In the genomic region with DNA sequence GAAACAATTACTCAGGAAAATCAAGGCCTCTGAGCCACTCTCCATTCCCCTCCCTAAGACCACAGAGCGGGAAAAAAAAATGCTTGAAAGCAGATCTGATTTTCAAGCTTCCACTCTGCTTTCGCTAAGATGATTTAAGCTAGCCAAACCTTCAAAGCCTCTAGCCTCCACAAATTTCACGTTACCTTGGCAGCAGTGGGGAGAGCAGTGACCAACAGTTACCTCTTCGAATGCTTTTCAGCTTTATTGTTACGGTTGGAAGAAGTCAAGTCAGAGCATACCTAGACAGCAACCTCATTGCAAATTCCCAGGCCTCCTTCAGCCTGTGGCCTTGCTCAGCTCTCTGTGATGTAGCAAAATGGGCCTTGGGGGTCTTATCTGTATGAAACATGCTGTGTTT, we compare ENCODE assay signal across 16 cellular contexts.
DNase-seq lines count a peak whose midpoint lies in the region; ATAC-seq and TF ChIP-seq lines count a peak whose summit lies in the region.
"Had no signal": no experiment of that assay in that cellular context is flagged by ENCODE, and none has a peak within 500 bp of the region (broad histone marks: within the 10 kb centered on the region; RNA-seq: fewer than 3 reads in every experiment).

No MANE protein-coding gene starts in this region.

- H3K27me3 ChIP-seq in adrenal gland (no peaks in the 10 kb centered on the region), esophagus squamous epithelium (no peaks in the 10 kb centered on the region), stomach smooth muscle (ENCODE audit: control insufficient read depth in 1 of 2, insufficient read depth in 2 of 2, low read length in 2 of 2) (no peaks in the 10 kb centered on the region)
- H3K27me3 ChIP-seq: BE2C had no signal

- DNase-seq in adrenal gland = peak in 3 of 7 donors; percentile 18 to 41 (median 35)
- no peak for DNase-seq in esophagus squamous epithelium (lab: John Stamatoyannopoulos, UW)
- DNase-seq in NCI-H510A (lab: John Stamatoyannopoulos, UW) = no peak
- DNase-seq in retina = no peak
- DNase-seq: CD8-positive, alpha-beta T cell; NCI-H1436 treated with DMSO at 0.1 percent for 48 hours; NCI-H2081 treated with DMSO at 0.1 percent for 48 hours; NCI-H345; NK-92 treated with Interleukin-12 subunit alpha and Interleukin-12 subunit beta, amount 100 ng/mL, for 24 hours; OCI-M1 had no signal

- TF ChIP-seq CTCF in adrenal gland (IDR thresholded peaks at IDR 0.05) (no peak), esophagus squamous epithelium (IDR thresholded peaks at IDR 0.05) (no peak), nephron (IDR thresholded peaks at IDR 0.05; ENCODE audit: unreplicated experiment in 3 of 3) (no peak)

- H3K27me3 Mint-ChIP-seq in nephron (ENCODE audit: low read depth) = no peaks in the 10 kb centered on the region

- H3K27ac Mint-ChIP-seq in nephron = peak overlapping the region; percentile 68 to 93 (median 93)
- H3K27ac Mint-ChIP-seq: CD8-positive, alpha-beta T cell had no signal

- H3K4me1 ChIP-seq in adrenal gland (replicated peaks in 1 of 2) = peaks cover 16 to 28% of the 10 kb centered on the region in 2 donors
- H3K4me1 ChIP-seq in esophagus squamous epithelium = peaks cover 0 to 14% (median 0%) of the 10 kb centered on the region in 3 donors
- peaks cover 12% of the 10 kb centered on the region for H3K4me1 ChIP-seq in stomach smooth muscle (ENCODE audit: control insufficient read depth, insufficient read depth, low read length)

- no peak overlapping the region for H3K9ac ChIP-seq in stomach smooth muscle (ENCODE audit: low read length in 2 of 2)

- no peaks in the 10 kb centered on the region for H3K9me3 Mint-ChIP-seq in nephron
- H3K9me3 Mint-ChIP-seq: CD8-positive, alpha-beta T cell had no signal

- H3K4me3 Mint-ChIP-seq in nephron = peak overlapping the region in 1 of 3 experiments; percentile 15
- H3K4me3 Mint-ChIP-seq: CD8-positive, alpha-beta T cell had no signal

- intact Hi-C loops in adrenal gland (cut with DNase I) = no loop called here
- intact Hi-C loops in esophagus squamous epithelium (cut with DNase I) = no loop called here

- H3K9me3 ChIP-seq in adrenal gland (replicated peaks in 1 of 3) (no peaks in the 10 kb centered on the region), esophagus squamous epithelium (no peaks in the 10 kb centered on the region), stomach smooth muscle (ENCODE audit: control insufficient read depth in 2 of 2, low read length in 2 of 2) (no peaks in the 10 kb centered on the region)
- H3K9me3 ChIP-seq: BE2C had no signal

- H3K4me1 Mint-ChIP-seq in nephron = peaks cover 24% of the 10 kb centered on the region

- H3K4me3 ChIP-seq in adrenal gland (no peak overlapping the region), esophagus squamous epithelium (no peak overlapping the region), stomach smooth muscle (ENCODE audit: low read length in 2 of 2) (no peak overlapping the region)
- H3K4me3 ChIP-seq: K562 had no signal

- TF ChIP-seq POLR2A in adrenal gland (IDR thresholded peaks at IDR 0.05) (no peak), esophagus squamous epithelium (IDR thresholded peaks at IDR 0.05) (no peak)

- 55 to 65% (median 60%) methylated on average over 5 of the region's 5 CpGs for WGBS in adrenal gland, 4 donors
- 85 to 98% methylated on average over 5 of the region's 5 CpGs for WGBS in esophagus squamous epithelium, 2 donors

- H3K36me3 ChIP-seq in adrenal gland (replicated peaks in 1 of 2) (no peaks in the 10 kb centered on the region), esophagus squamous epithelium (no peaks in the 10 kb centered on the region), stomach smooth muscle (ENCODE audit: control insufficient read depth in 2 of 2, insufficient read depth in 2 of 2, low read length in 2 of 2) (no peaks in the 10 kb centered on the region)

- H3K27ac ChIP-seq in adrenal gland (peak overlapping the region in 4 of 5 donors; percentile 29 to 81 (median 38)), esophagus squamous epithelium (peak overlapping the region in 3 of 4 donors; percentile 10 to 54 (median 49)), stomach smooth muscle (ENCODE audit: low read length) (peak overlapping the region; percentile 49)
- H3K27ac ChIP-seq: RWPE1 had no signal

- ATAC-seq in GM19035 (IDR thresholded peaks at IDR 0.05; ENCODE audit: unreplicated experiment) = no peak
- ATAC-seq: CD8-positive, alpha-beta T cell; K562 had no signal

- H3K36me3 Mint-ChIP-seq in nephron (ENCODE audit: low read depth) = no peaks in the 10 kb centered on the region
- H3K36me3 Mint-ChIP-seq: CD8-positive, alpha-beta T cell had no signal
